ENCODE assay signal across 1 cellular context in the genomic region with DNA sequence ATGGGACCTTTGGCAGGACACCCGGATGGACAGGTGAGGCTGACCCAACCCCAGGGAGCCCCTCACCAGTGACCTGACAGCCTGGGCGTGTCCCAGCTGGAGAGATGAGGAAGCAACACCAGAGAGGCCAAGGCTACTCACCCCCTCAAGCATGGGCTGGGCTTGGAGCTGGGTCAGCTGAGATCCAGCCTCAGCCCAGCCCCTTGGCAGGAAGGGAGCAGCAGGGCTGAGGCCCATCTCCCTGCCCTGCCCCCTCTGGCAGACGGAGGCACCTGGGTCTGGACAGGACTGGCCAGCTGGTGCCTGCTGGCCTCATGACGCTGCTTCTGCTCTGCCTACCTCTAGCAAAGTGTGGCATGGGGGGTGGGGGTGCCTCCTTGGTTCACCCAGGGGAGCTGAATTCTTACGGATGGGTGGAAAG.
TF ChIP-seq lines count a peak whose summit lies in the region.

No MANE protein-coding gene starts in this region.

TF ChIP-seq in GM12878, 131 proteins besides CTCF, POLR2A, EP300 and RAD21 (continued from another document):
- TF ChIP-seq, protein P1, sequence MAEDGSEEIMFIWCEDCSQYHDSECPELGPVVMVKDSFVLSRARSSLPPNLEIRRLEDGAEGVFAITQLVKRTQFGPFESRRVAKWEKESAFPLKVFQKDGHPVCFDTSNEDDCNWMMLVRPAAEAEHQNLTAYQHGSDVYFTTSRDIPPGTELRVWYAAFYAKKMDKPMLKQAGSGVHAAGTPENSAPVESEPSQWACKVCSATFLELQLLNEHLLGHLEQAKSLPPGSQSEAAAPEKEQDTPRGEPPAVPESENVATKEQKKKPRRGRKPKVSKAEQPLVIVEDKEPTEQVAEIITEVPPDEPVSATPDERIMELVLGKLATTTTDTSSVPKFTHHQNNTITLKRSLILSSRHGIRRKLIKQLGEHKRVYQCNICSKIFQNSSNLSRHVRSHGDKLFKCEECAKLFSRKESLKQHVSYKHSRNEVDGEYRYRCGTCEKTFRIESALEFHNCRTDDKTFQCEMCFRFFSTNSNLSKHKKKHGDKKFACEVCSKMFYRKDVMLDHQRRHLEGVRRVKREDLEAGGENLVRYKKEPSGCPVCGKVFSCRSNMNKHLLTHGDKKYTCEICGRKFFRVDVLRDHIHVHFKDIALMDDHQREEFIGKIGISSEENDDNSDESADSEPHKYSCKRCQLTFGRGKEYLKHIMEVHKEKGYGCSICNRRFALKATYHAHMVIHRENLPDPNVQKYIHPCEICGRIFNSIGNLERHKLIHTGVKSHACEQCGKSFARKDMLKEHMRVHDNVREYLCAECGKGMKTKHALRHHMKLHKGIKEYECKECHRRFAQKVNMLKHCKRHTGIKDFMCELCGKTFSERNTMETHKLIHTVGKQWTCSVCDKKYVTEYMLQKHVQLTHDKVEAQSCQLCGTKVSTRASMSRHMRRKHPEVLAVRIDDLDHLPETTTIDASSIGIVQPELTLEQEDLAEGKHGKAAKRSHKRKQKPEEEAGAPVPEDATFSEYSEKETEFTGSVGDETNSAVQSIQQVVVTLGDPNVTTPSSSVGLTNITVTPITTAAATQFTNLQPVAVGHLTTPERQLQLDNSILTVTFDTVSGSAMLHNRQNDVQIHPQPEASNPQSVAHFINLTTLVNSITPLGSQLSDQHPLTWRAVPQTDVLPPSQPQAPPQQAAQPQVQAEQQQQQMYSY (CRISPR knock-in tag; IDR thresholded peaks at IDR 0.05), result no peak
- TF ChIP-seq EGR1 (IDR thresholded peaks at IDR 0.05; ENCODE audit: borderline replicate concordance in 1 of 2, low read depth in 2 of 2, low read length in 2 of 2) (no peak), SRF (IDR thresholded peaks at IDR 0.05; ENCODE audit: low read depth in 2 of 2, low read length in 2 of 2) (no peak), TAF1 (IDR thresholded peaks at IDR 0.05; ENCODE audit: borderline replicate concordance, low read depth, low read length) (no peak), SMARCA5 (IDR thresholded peaks at IDR 0.05) (no peak), TCF12 (IDR thresholded peaks at IDR 0.05; ENCODE audit: low read depth, low read length) (no peak), RAD51 (IDR thresholded peaks at IDR 0.05) (no peak)
